Comparison of ENCODE assay signal across 13 cellular contexts in genomic region chr5:122773615-122774014, GRCh38. TPM values are rescaled to one million over a fixed set of nuclear protein-coding genes. Genes with fewer than 3 reads are reported as not detected.
DNase-seq lines count a peak whose midpoint lies in the region; ATAC-seq and TF ChIP-seq lines count a peak whose summit lies in the region.
"Had no signal": no experiment of that assay in that cellular context is flagged by ENCODE, and none has a peak within 500 bp of the region (broad histone marks: within the 10 kb centered on the region; RNA-seq: fewer than 3 reads in every experiment).

No MANE protein-coding gene starts in this region.

- intact Hi-C loops in left colon (cut with DNase I, micrococcal nuclease), result no loop called here
- intact Hi-C loops in mucosa of descending colon (cut with DNase I, micrococcal nuclease), result no loop called here

- H3K9me3 ChIP-seq in mucosa of descending colon, result no peaks in the 10 kb centered on the region
- H3K9me3 ChIP-seq: neutrophil had no signal

- H3K4me3 ChIP-seq in mucosa of descending colon, result no peak overlapping the region

- peak overlapping the region; percentile 10 for H3K4me3 Mint-ChIP-seq in stimulated activated naive CD8-positive, alpha-beta T cell treated with anti-CD3 and anti-CD28 coated beads, Interleukin-15, Interleukin-2, amounts not matched to agents 100 ng/mL and 50 ng/mL, for 24 hours
- peak overlapping the region in 1 of 2 donors; percentile 20 for H3K4me3 Mint-ChIP-seq in stimulated activated naive CD8-positive, alpha-beta T cell treated with anti-CD3 and anti-CD28 coated beads, Interleukin-15, amount 100 ng/mL, for 72 hours
- H3K4me3 Mint-ChIP-seq: dendritic cell treated with granulocyte-macrophage colony-stimulating factor and Interleukin-4, amounts not matched to agents 40 ng/mL and 50 ng/mL, for 4 days had no signal

- no peak overlapping the region for H3K27ac Mint-ChIP-seq in stimulated activated naive CD8-positive, alpha-beta T cell treated with anti-CD3 and anti-CD28 coated beads, Interleukin-15, Interleukin-2, amounts not matched to agents 100 ng/mL and 50 ng/mL, for 24 hours
- no peak overlapping the region for H3K27ac Mint-ChIP-seq in stimulated activated naive CD8-positive, alpha-beta T cell treated with anti-CD3 and anti-CD28 coated beads, Interleukin-15, amount 100 ng/mL, for 72 hours

- no peaks in the 10 kb centered on the region for H3K36me3 ChIP-seq in mucosa of descending colon (ENCODE audit: low read depth)
- H3K36me3 ChIP-seq: neutrophil had no signal

- no peak for ATAC-seq in stimulated activated naive CD8-positive, alpha-beta T cell treated with anti-CD3 and anti-CD28 coated beads, Interleukin-15, amount 100 ng/mL, for 72 hours
- no peak for ATAC-seq in left colon
- ATAC-seq in mucosa of descending colon, result no peak

- peaks cover 9% of the 10 kb centered on the region for H3K27me3 Mint-ChIP-seq in stimulated activated naive CD8-positive, alpha-beta T cell treated with anti-CD3 and anti-CD28 coated beads, Interleukin-15, Interleukin-2, amounts not matched to agents 100 ng/mL and 50 ng/mL, for 24 hours
- H3K27me3 Mint-ChIP-seq in stimulated activated naive CD8-positive, alpha-beta T cell treated with anti-CD3 and anti-CD28 coated beads, Interleukin-15, amount 100 ng/mL, for 72 hours, result peaks cover 21% of the 10 kb centered on the region

- DNase-seq in stimulated activated naive CD8-positive, alpha-beta T cell treated with anti-CD3 and anti-CD28 coated beads, Interleukin-15, amount 100 ng/mL, for 72 hours, result no peak
- DNase-seq in SKM-1 (lab: John Stamatoyannopoulos, UW; ENCODE audit: unreplicated experiment), result peak; percentile 63
- DNase-seq in kidney tubule cell (ENCODE audit: low spot score), result peak; percentile 73
- DNase-seq in left colon, result no peak
- no peak for DNase-seq in mucosa of descending colon
- no peak for DNase-seq in COR-L47 (lab: John Stamatoyannopoulos, UW)
- DNase-seq in DMS79 treated with DMSO at 0.1 percent for 48 hours (lab: John Stamatoyannopoulos, UW), result no peak
- DNase-seq: activated CD4-positive, CD25-positive, alpha-beta regulatory T cell; NCI-H1092; NCI-H446 treated with DMSO at 0.1 percent for 48 hours had no signal

- no peaks in the 10 kb centered on the region for H3K36me3 Mint-ChIP-seq in stimulated activated naive CD8-positive, alpha-beta T cell treated with anti-CD3 and anti-CD28 coated beads, Interleukin-15, Interleukin-2, amounts not matched to agents 100 ng/mL and 50 ng/mL, for 24 hours (ENCODE audit: low read depth)

- no peaks in the 10 kb centered on the region for H3K9me3 Mint-ChIP-seq in stimulated activated naive CD8-positive, alpha-beta T cell treated with anti-CD3 and anti-CD28 coated beads, Interleukin-15, Interleukin-2, amounts not matched to agents 100 ng/mL and 50 ng/mL, for 24 hours
- no peaks in the 10 kb centered on the region for H3K9me3 Mint-ChIP-seq in stimulated activated naive CD8-positive, alpha-beta T cell treated with anti-CD3 and anti-CD28 coated beads, Interleukin-15, amount 100 ng/mL, for 72 hours

- H3K4me1 ChIP-seq in mucosa of descending colon (ENCODE audit: low read depth), result peaks cover 15% of the 10 kb centered on the region

- peaks cover 32% of the 10 kb centered on the region for H3K4me1 Mint-ChIP-seq in stimulated activated naive CD8-positive, alpha-beta T cell treated with anti-CD3 and anti-CD28 coated beads, Interleukin-15, Interleukin-2, amounts not matched to agents 100 ng/mL and 50 ng/mL, for 24 hours (ENCODE audit: low read depth)
- peaks cover 10% of the 10 kb centered on the region for H3K4me1 Mint-ChIP-seq in stimulated activated naive CD8-positive, alpha-beta T cell treated with anti-CD3 and anti-CD28 coated beads, Interleukin-15, amount 100 ng/mL, for 72 hours

- TF ChIP-seq CTCF in mucosa of descending colon (IDR thresholded peaks at IDR 0.05), result no peak

RNA-seq across cellular contexts. Expression of gene SNX2, which starts 1.3 kb away (rescaled TPM):
- total RNA-seq in left colon (10 to 100 TPM; 52.4 to 60.5 TPM), mucosa of descending colon (10 to 100 TPM; 50.2 to 80.5 (median 58.6) TPM)

Comparison
In these comparisons a context has a peak if more than half of its experiments do, and no peak if none do; other contexts are left out.
1. DNase-seq: peak in SKM-1 (single experiment) and kidney tubule cell (single experiment); none in stimulated activated naive CD8-positive, alpha-beta T cell treated with anti-CD3 and anti-CD28 coated beads, Interleukin-15, amount 100 ng/mL, for 72 hours (0 of 2), left colon (0 of 2), mucosa of descending colon (0 of 3), COR-L47 (single experiment) and DMS79 treated with DMSO at 0.1 percent for 48 hours (single experiment).